ENCODE assay signal across 1 cellular context in genomic region chr3:65875395-65876027, GRCh38.
TF ChIP-seq lines count a peak whose summit lies in the region.

No MANE protein-coding gene starts in this region.

TF ChIP-seq in HepG2, 621 proteins besides CTCF, POLR2A, EP300 and RAD21 (continued from another document and continues in another):
- TF ChIP-seq KIAA2018 (CRISPR knock-in tag; IDR thresholded peaks at IDR 0.05; ENCODE audit: borderline replicate concordance) (no peak), SP5 (CRISPR knock-in tag; IDR thresholded peaks at IDR 0.05; ENCODE audit: borderline replicate concordance, low read depth) (no peak), NBN (conservative IDR thresholded peaks at IDR 0.05) (no peak), MED1 (CRISPR knock-in tag; IDR thresholded peaks at IDR 0.05) (no peak), ZBTB42 (CRISPR knock-in tag; IDR thresholded peaks at IDR 0.05) (no peak), TEAD2 (CRISPR knock-in tag; IDR thresholded peaks at IDR 0.05) (no peak), KDM6A (CRISPR knock-in tag; IDR thresholded peaks at IDR 0.05; ENCODE audit: low read depth) (no peak), PAWR (CRISPR knock-in tag; IDR thresholded peaks at IDR 0.05; ENCODE audit: borderline replicate concordance) (no peak), KDM1A (CRISPR knock-in tag; IDR thresholded peaks at IDR 0.05) (no peak), TBX2 (CRISPR knock-in tag; IDR thresholded peaks at IDR 0.05; ENCODE audit: borderline replicate concordance) (no peak), KDM2A (CRISPR knock-in tag; IDR thresholded peaks at IDR 0.05; ENCODE audit: borderline replicate concordance, low read depth) (no peak), NFIC (IDR thresholded peaks at IDR 0.05; ENCODE audit: low read length) (no peak), BCLAF1 (IDR thresholded peaks at IDR 0.05) (no peak), GFI1 (CRISPR knock-in tag; IDR thresholded peaks at IDR 0.05; ENCODE audit: borderline replicate concordance) (no peak), HHEX (CRISPR knock-in tag; IDR thresholded peaks at IDR 0.05) (no peak), KLF9 (CRISPR knock-in tag; IDR thresholded peaks at IDR 0.05; ENCODE audit: low read depth) (no peak), TEF (CRISPR knock-in tag; IDR thresholded peaks at IDR 0.05) (no peak), HNRNPL (IDR thresholded peaks at IDR 0.05; ENCODE audit: low read depth, low read length) (no peak), RARG (CRISPR knock-in tag; IDR thresholded peaks at IDR 0.05; ENCODE audit: low read depth) (no peak), AHDC1 (CRISPR knock-in tag; IDR thresholded peaks at IDR 0.05; ENCODE audit: borderline replicate concordance) (peak; percentile 24; the same call in 1 of the 2 replicates), ZNF20 (CRISPR knock-in tag; IDR thresholded peaks at IDR 0.05) (no peak), HOXA9 (CRISPR knock-in tag; IDR thresholded peaks at IDR 0.05; ENCODE audit: borderline replicate concordance) (no peak), BRCA1 (CRISPR knock-in tag; IDR thresholded peaks at IDR 0.05) (no peak), TFAP4 (IDR thresholded peaks at IDR 0.05; ENCODE audit: borderline replicate concordance, low read depth) (no peak), KAT2B (IDR thresholded peaks at IDR 0.05; ENCODE audit: borderline replicate concordance, low read depth, low read length) (peak; percentile 47; the same call in 1 of the 2 replicates), KLF13 (CRISPR knock-in tag; IDR thresholded peaks at IDR 0.05) (no peak), SOX13 (IDR thresholded peaks at IDR 0.05) (no peak), SOX13 (CRISPR knock-in tag; conservative IDR thresholded peaks at IDR 0.05 in 1 of 2, IDR thresholded peaks at IDR 0.05 in 1 of 2) (peak in 1 of 2 experiments; percentile 66; a peak in 2 of 4 replicates), SNAPC5 (CRISPR knock-in tag; IDR thresholded peaks at IDR 0.05; ENCODE audit: borderline replicate concordance) (no peak), DNMT1 (CRISPR knock-in tag; IDR thresholded peaks at IDR 0.05) (no peak), ATF2 (CRISPR knock-in tag; IDR thresholded peaks at IDR 0.05) (0 out of 2 replicates have a peak, but pooled peaks have one; percentile 22), ATM (IDR thresholded peaks at IDR 0.05; ENCODE audit: borderline replicate concordance) (no peak), ZNF597 (CRISPR knock-in tag; IDR thresholded peaks at IDR 0.05) (no peak), SATB2 (CRISPR knock-in tag; IDR thresholded peaks at IDR 0.05) (no peak), CBX1 (IDR thresholded peaks at IDR 0.05; ENCODE audit: low read depth) (no peak), PITX1 (CRISPR knock-in tag; IDR thresholded peaks at IDR 0.05) (no peak), ZNF264 (CRISPR knock-in tag; IDR thresholded peaks at IDR 0.05) (no peak), ZNF639 (CRISPR knock-in tag; conservative IDR thresholded peaks at IDR 0.05) (no peak), HNRNPUL1 (IDR thresholded peaks at IDR 0.05; ENCODE audit: low read depth, low read length) (no peak)
